Comparison of ENCODE assay signal across 25 cellular contexts in the genomic region with DNA sequence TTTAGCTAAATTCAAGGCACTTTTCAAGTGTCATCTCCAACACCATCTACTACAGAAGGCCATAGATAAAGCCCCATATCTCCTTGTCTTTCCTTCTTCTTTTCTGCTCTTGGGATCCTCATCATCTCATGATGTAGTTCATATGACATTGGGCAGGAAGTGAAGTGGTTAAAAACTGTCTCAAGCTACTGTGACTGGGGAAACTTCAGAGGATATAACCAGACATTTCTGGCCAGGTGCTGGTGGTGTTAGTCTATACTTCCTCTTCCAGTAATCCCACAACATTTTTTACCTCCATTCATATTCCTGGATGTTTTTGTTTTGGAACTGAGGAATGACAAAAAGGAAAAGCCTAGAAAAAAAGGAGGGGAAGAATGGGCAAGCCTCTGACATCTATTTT.
"Had no signal": no experiment of that assay in that cellular context is flagged by ENCODE, and none has a peak within 500 bp of the region (broad histone marks: within the 10 kb centered on the region; RNA-seq: fewer than 3 reads in every experiment).

No MANE protein-coding gene starts in this region.

- H3K4me1 ChIP-seq: breast epithelium had no signal

- H3K4me3 ChIP-seq: breast epithelium had no signal

- H3K27ac Mint-ChIP-seq: activated CD4-positive, alpha-beta memory T cell treated with anti-CD3 and anti-CD28 coated beads, Interleukin-2, amount 10 ng/mL, durations not matched to agents 7 days and 5 days; activated CD4-positive, alpha-beta T cell treated with anti-CD3 and anti-CD28 coated beads for 36 hours; activated naive CD4-positive, alpha-beta T cell treated with anti-CD3 and anti-CD28 coated beads for 36 hours; activated naive CD8-positive, alpha-beta T cell; activated T-helper 17 cell treated with anti-CD3 and anti-CD28 coated beads, Interleukin-2, amount 50 U/mL, for 72 hours; IgD-negative memory B cell had no signal

- H3K9ac ChIP-seq: SK-N-SH had no signal

- H3K4me3 Mint-ChIP-seq: activated CD4-positive, alpha-beta memory T cell treated with anti-CD3 and anti-CD28 coated beads, Interleukin-2, amount 10 ng/mL, durations not matched to agents 7 days and 5 days; activated CD4-positive, alpha-beta T cell treated with anti-CD3 and anti-CD28 coated beads for 36 hours; activated naive CD4-positive, alpha-beta T cell treated with anti-CD3 and anti-CD28 coated beads for 36 hours; activated naive CD8-positive, alpha-beta T cell; activated T-helper 17 cell treated with anti-CD3 and anti-CD28 coated beads, Interleukin-2, amount 50 U/mL, for 72 hours; IgD-negative memory B cell had no signal

- ATAC-seq: activated CD4-positive, alpha-beta T cell treated with anti-CD3 and anti-CD28 coated beads for 36 hours; activated T-helper 17 cell treated with anti-CD3 and anti-CD28 coated beads, Interleukin-2, amount 50 U/mL, for 72 hours had no signal

- H3K36me3 ChIP-seq: breast epithelium had no signal

- H3K9me3 ChIP-seq: SK-N-SH had no signal

- H3K4me2 ChIP-seq: SK-N-SH had no signal

- DNase-seq: activated CD4-positive, alpha-beta memory T cell treated with anti-CD3 and anti-CD28 coated beads, Interleukin-2, amount 10 ng/mL, durations not matched to agents 7 days and 5 days; activated CD4-positive, alpha-beta T cell treated with anti-CD3 and anti-CD28 coated beads for 36 hours; activated CD4-positive, alpha-beta T cell treated with anti-CD3 and anti-CD28 coated beads, Interleukin-2, amount 50 U/mL, for 1 hour; activated gamma-delta T cell; activated naive CD4-positive, alpha-beta T cell treated with anti-CD3 and anti-CD28 coated beads for 36 hours; activated T-cell treated with anti-CD3 and anti-CD28 coated beads for 4 hours; activated T-cell treated with anti-CD3 and anti-CD28 coated beads, Interleukin-2, amount 50 U/mL, for 48 hours; caudate nucleus; KG1; NCI-H1048; NCI-H146; NCI-H187 treated with DMSO at 0.1 percent for 48 hours; NCI-H2081 treated with DMSO at 0.1 percent for 48 hours; NCI-H345; NCI-H510A; NCI-H526 treated with DMSO at 0.1 percent for 48 hours; NCI-H82; SIG-M5; SK-N-SH; T-helper 1 cell had no signal

- H3K27ac ChIP-seq: breast epithelium, VCaP had no signal

- H3K27me3 ChIP-seq: breast epithelium had no signal

- H3K4me1 Mint-ChIP-seq: activated CD4-positive, alpha-beta memory T cell treated with anti-CD3 and anti-CD28 coated beads, Interleukin-2, amount 10 ng/mL, durations not matched to agents 7 days and 5 days; activated CD4-positive, alpha-beta T cell treated with anti-CD3 and anti-CD28 coated beads for 36 hours; activated T-helper 17 cell treated with anti-CD3 and anti-CD28 coated beads, Interleukin-2, amount 50 U/mL, for 72 hours; IgD-negative memory B cell had no signal

- H3K27me3 Mint-ChIP-seq: activated CD4-positive, alpha-beta memory T cell treated with anti-CD3 and anti-CD28 coated beads, Interleukin-2, amount 10 ng/mL, durations not matched to agents 7 days and 5 days; activated CD4-positive, alpha-beta T cell treated with anti-CD3 and anti-CD28 coated beads for 36 hours; activated naive CD8-positive, alpha-beta T cell; activated T-helper 17 cell treated with anti-CD3 and anti-CD28 coated beads, Interleukin-2, amount 50 U/mL, for 72 hours; IgD-negative memory B cell had no signal

- H3K36me3 Mint-ChIP-seq: activated naive CD8-positive, alpha-beta T cell; IgD-negative memory B cell had no signal
